ENCODE assay signal across 27 cellular contexts in genomic region chr21:41668051-41668541, GRCh38.
"Had no signal": no experiment of that assay in that cellular context is flagged by ENCODE, and none has a peak within 500 bp of the region (broad histone marks: within the 10 kb centered on the region; RNA-seq: fewer than 3 reads in every experiment).

No MANE protein-coding gene starts in this region.

- H3K9me3 ChIP-seq: gastrocnemius medialis, stomach, tibial artery had no signal

- DNase-seq: activated CD4-positive, alpha-beta memory T cell treated with anti-CD3 and anti-CD28 coated beads for 36 hours; activated CD4-positive, alpha-beta T cell treated with anti-CD3 and anti-CD28 coated beads for 48 hours; activated CD8-positive, alpha-beta memory T cell treated with anti-CD3 and anti-CD28 coated beads, Interleukin-2, amount 50 U/mL, for 48 hours; activated gamma-delta T cell; activated naive CD4-positive, alpha-beta T cell treated with anti-CD3 and anti-CD28 coated beads, Interleukin-2, amount 10 ng/mL, durations not matched to agents 7 days and 5 days; activated T-cell treated with anti-CD3 and anti-CD28 coated beads, Interleukin-2, amount 50 U/mL, for 24 hours; amniotic stem cell; brain microvascular endothelial cell; caudate nucleus; gastrocnemius medialis; glutamatergic neuron; left cardiac atrium; left ventricle myocardium superior; midbrain; naive thymus-derived CD4-positive, alpha-beta T cell; stimulated activated CD4-positive, alpha-beta T cell treated with anti-CD3 and anti-CD28 coated beads, Interleukin-15, amount 100 ng/mL, for 24 hours; stimulated activated CD4-positive, alpha-beta T cell treated with anti-CD3 and anti-CD28 coated beads, Interleukin-2, amount 100 ng/mL, for 24 hours; stimulated activated naive B cell treated with anti-CD40 and anti-IgM and Interleukin-4, amounts not matched to agents 10 μg/mL and 1 μg/mL and 100 μg/mL, for 72 hours; stomach; SW 1271; T-helper 9 cell had no signal

- H3K36me3 ChIP-seq: brain microvascular endothelial cell, gastrocnemius medialis, neural progenitor cell, stomach, tibial artery had no signal

- H3K4me1 ChIP-seq: gastrocnemius medialis, neural progenitor cell had no signal

- H3K27ac ChIP-seq: brain microvascular endothelial cell, gastrocnemius medialis, neural progenitor cell, stomach, tibial artery, VCaP had no signal

- H3K4me3 ChIP-seq: gastrocnemius medialis, neural progenitor cell, smooth muscle cell, stomach, tibial artery had no signal

- H3K27me3 ChIP-seq: brain microvascular endothelial cell, neural progenitor cell, tibial artery had no signal

- ATAC-seq: activated CD4-positive, CD25-positive, alpha-beta regulatory T cell treated with anti-CD3 and anti-CD28 coated beads, Interleukin-2, amount 50 U/mL, for 24 hours; gastrocnemius medialis; left cardiac atrium; left ventricle myocardium superior; naive thymus-derived CD4-positive, alpha-beta T cell; sciatic nerve; stimulated activated naive B cell treated with anti-CD40 and anti-IgM and Interleukin-4, amounts not matched to agents 10 μg/mL and 1 μg/mL and 100 μg/mL, for 72 hours had no signal
